Comparison of ENCODE assay signal across 8 cellular contexts in genomic region chr2:101699191-101699938, GRCh38. TPM values are rescaled to one million over a fixed set of nuclear protein-coding genes. Genes with fewer than 3 reads are reported as not detected.
DNase-seq lines count a peak whose midpoint lies in the region; ATAC-seq and TF ChIP-seq lines count a peak whose summit lies in the region.

No MANE protein-coding gene starts in this region.

- peak overlapping the region; percentile 76 to 97 (median 91) for H3K4me2 ChIP-seq in BLaER1 treated with 17β-estradiol and CSF1 and Interleukin-3, amounts not matched to agents 10 nM and 100 nM

- peaks cover 4% of the 10 kb centered on the region for H3K9me3 Mint-ChIP-seq in central memory CD8-positive, alpha-beta T cell
- H3K9me3 Mint-ChIP-seq in activated CD8-positive, alpha-beta memory T cell treated with anti-CD3 and anti-CD28 coated beads, Interleukin-2, amount 10 ng/mL, durations not matched to agents 7 days and 5 days (ENCODE audit: low read depth) = no peaks in the 10 kb centered on the region

- intact Hi-C loops in lower leg skin (cut with DNase I; ENCODE audit: low total_unique reads) = no loop called here

- peaks cover 35 to 52% (median 48%) of the 10 kb centered on the region in 10 experiments for H3K4me1 ChIP-seq in BLaER1 treated with 17β-estradiol and CSF1 and Interleukin-3, amounts not matched to agents 10 nM and 100 nM
- H3K4me1 ChIP-seq in mucosa of stomach (ENCODE audit: control insufficient read depth, insufficient read depth, low read length) = peaks cover 24% of the 10 kb centered on the region

- H3K36me3 Mint-ChIP-seq in central memory CD8-positive, alpha-beta T cell (ENCODE audit: insufficient read depth) = peaks cover 12% of the 10 kb centered on the region
- H3K36me3 Mint-ChIP-seq in activated CD8-positive, alpha-beta memory T cell treated with anti-CD3 and anti-CD28 coated beads, Interleukin-2, amount 10 ng/mL, durations not matched to agents 7 days and 5 days = peaks cover 16% of the 10 kb centered on the region

- peaks cover 33 to 66% (median 61%) of the 10 kb centered on the region in 11 experiments; a peak in 21 of 22 replicates for H4K20me1 ChIP-seq in BLaER1 treated with 17β-estradiol and CSF1 and Interleukin-3, amounts not matched to agents 10 nM and 100 nM

- TF ChIP-seq POLR2A in lower leg skin (IDR thresholded peaks at IDR 0.05) = no peak

- peaks cover 0 to 18% (median 3%) of the 10 kb centered on the region in 11 experiments; a peak in 11 of 22 replicates for H3K9me3 ChIP-seq in BLaER1 treated with 17β-estradiol and CSF1 and Interleukin-3, amounts not matched to agents 10 nM and 100 nM (replicated peaks in 1 of 11)
- no peaks in the 10 kb centered on the region for H3K9me3 ChIP-seq in mucosa of stomach (ENCODE audit: control insufficient read depth, low read length)

- CTCF ChIA-PET in activated CD8-positive, alpha-beta memory T cell treated with anti-CD3 and anti-CD28 coated beads, Interleukin-2, amount 10 ng/mL, durations not matched to agents 7 days and 5 days (lab: Charles Lee) = interaction anchor here (0.7 to 2.2 kb wide), 6 partner anchors 20 to 371 kb away, joined by 3 to 8 read pairs (median 4); no protein-coding TSS in a partner anchor

- H3K27me3 ChIP-seq in BLaER1 treated with 17β-estradiol and CSF1 and Interleukin-3, amounts not matched to agents 10 nM and 100 nM = no peaks in the 10 kb centered on the region
- no peaks in the 10 kb centered on the region for H3K27me3 ChIP-seq in mucosa of stomach (ENCODE audit: control insufficient read depth, insufficient read depth, low read length)

- no peaks in the 10 kb centered on the region for H3K27me3 Mint-ChIP-seq in central memory CD8-positive, alpha-beta T cell
- peaks cover 14% of the 10 kb centered on the region for H3K27me3 Mint-ChIP-seq in activated CD8-positive, alpha-beta memory T cell treated with anti-CD3 and anti-CD28 coated beads, Interleukin-2, amount 10 ng/mL, durations not matched to agents 7 days and 5 days

- H3K4me3 Mint-ChIP-seq in central memory CD8-positive, alpha-beta T cell = no peak overlapping the region
- no peak overlapping the region for H3K4me3 Mint-ChIP-seq in activated CD8-positive, alpha-beta memory T cell treated with anti-CD3 and anti-CD28 coated beads, Interleukin-2, amount 10 ng/mL, durations not matched to agents 7 days and 5 days

- 20 to 27% methylated on average over 15 of the region's 15 CpGs for WGBS in lower leg skin, 2 donors

- ATAC-seq in central memory CD8-positive, alpha-beta T cell (replicated peaks; ENCODE audit: extremely low read depth, poor library complexity, severe bottlenecking) = peak; percentile 31
- no peak for ATAC-seq in HG02759 (IDR thresholded peaks at IDR 0.05; ENCODE audit: unreplicated experiment)
- ATAC-seq in activated CD8-positive, alpha-beta memory T cell treated with anti-CD3 and anti-CD28 coated beads, Interleukin-2, amount 10 ng/mL, durations not matched to agents 7 days and 5 days = no peak

- peaks cover 0 to 45% (median 28%) of the 10 kb centered on the region in 11 experiments; a peak in 20 of 22 replicates for H3K36me3 ChIP-seq in BLaER1 treated with 17β-estradiol and CSF1 and Interleukin-3, amounts not matched to agents 10 nM and 100 nM
- no peaks in the 10 kb centered on the region for H3K36me3 ChIP-seq in mucosa of stomach (ENCODE audit: control insufficient read depth, insufficient read depth, low read length)

- H3K27ac Mint-ChIP-seq in central memory CD8-positive, alpha-beta T cell (ENCODE audit: low read depth) = no peak overlapping the region
- H3K27ac Mint-ChIP-seq in activated CD8-positive, alpha-beta memory T cell treated with anti-CD3 and anti-CD28 coated beads, Interleukin-2, amount 10 ng/mL, durations not matched to agents 7 days and 5 days = no peak overlapping the region

- H3K4me1 Mint-ChIP-seq in central memory CD8-positive, alpha-beta T cell = peaks cover 29% of the 10 kb centered on the region
- H3K4me1 Mint-ChIP-seq in activated CD8-positive, alpha-beta memory T cell treated with anti-CD3 and anti-CD28 coated beads, Interleukin-2, amount 10 ng/mL, durations not matched to agents 7 days and 5 days = peaks cover 32% of the 10 kb centered on the region

- TF ChIP-seq CTCF in lower leg skin (IDR thresholded peaks at IDR 0.05) = no peak

- H3K4me3 ChIP-seq in BLaER1 treated with 17β-estradiol and CSF1 and Interleukin-3, amounts not matched to agents 10 nM and 100 nM = peak overlapping the region; percentile 92 to 98 (median 95)
- peak overlapping the region; percentile 80 for H3K4me3 ChIP-seq in mucosa of stomach (ENCODE audit: low read length)
- no peak overlapping the region for H3K4me3 ChIP-seq in lower leg skin (ENCODE audit: low read depth, poor library complexity, severe bottlenecking)

- DNase-seq in M059J (ENCODE audit: low read depth) (peak; percentile 50), lower leg skin (ENCODE audit: low spot score in 2 of 2) (no peak), T-helper 9 cell (no peak)
- no peak for DNase-seq in central memory CD8-positive, alpha-beta T cell (ENCODE audit: low spot score in 2 of 2)
- no peak for DNase-seq in activated CD8-positive, alpha-beta memory T cell treated with anti-CD3 and anti-CD28 coated beads, Interleukin-2, amount 10 ng/mL, durations not matched to agents 7 days and 5 days

- peak overlapping the region; percentile 96 to 100 (median 99) for H3K9ac ChIP-seq in BLaER1 treated with 17β-estradiol and CSF1 and Interleukin-3, amounts not matched to agents 10 nM and 100 nM
- H3K9ac ChIP-seq in mucosa of stomach (ENCODE audit: low read length) = peak overlapping the region; percentile 88

- peak overlapping the region; percentile 38 to 100 (median 99) for H3K27ac ChIP-seq in BLaER1 treated with 17β-estradiol and CSF1 and Interleukin-3, amounts not matched to agents 10 nM and 100 nM

RNA-seq across cellular contexts. Expression of gene MAP4K4, which starts 1.9 kb away (rescaled TPM):
- total RNA-seq in M059J (2014; rRNA removed; shearing (Covaris generic)) = 21.5 and 37.6 TPM in 2 replicates
- total RNA-seq in lower leg skin = 10 to 100 TPM; 25.7 to 42.3 (median 29.8) TPM
- total RNA-seq in activated CD8-positive, alpha-beta memory T cell treated with anti-CD3 and anti-CD28 coated beads, Interleukin-2, amount 10 ng/mL, durations not matched to agents 7 days and 5 days = 10 to 100 TPM; 42.8 to 45.9 TPM
